31 cellular contexts compared by ENCODE assay signal in the genomic region with DNA sequence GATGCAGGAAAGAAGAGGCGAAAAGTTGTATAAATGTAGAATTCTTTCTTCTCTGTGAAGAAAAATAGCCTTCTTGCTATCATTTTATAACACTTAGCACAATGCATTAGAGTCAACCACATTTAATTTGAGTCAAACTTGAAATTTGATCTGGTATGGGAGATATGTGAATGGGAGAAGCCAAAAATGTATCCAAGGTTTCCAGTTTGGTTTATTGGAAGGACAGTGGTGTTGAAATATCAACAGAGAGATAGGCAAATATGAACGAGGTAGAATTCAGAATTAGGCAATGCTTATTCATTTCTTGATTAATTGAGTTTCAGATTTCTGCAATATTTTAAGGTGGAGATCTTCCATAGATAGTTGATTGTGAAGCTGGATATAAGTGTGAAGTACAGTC.
"Had no signal": no experiment of that assay in that cellular context is flagged by ENCODE, and none has a peak within 500 bp of the region (broad histone marks: within the 10 kb centered on the region; RNA-seq: fewer than 3 reads in every experiment).

No MANE protein-coding gene starts in this region.

- DNase-seq: activated B cell treated with CpG ODN at 0.5 μM for 24 hours; activated CD4-positive, alpha-beta T cell treated with anti-CD3 and anti-CD28 coated beads for 48 hours; activated CD4-positive, alpha-beta T cell treated with anti-CD3 and anti-CD28 coated beads, Interleukin-2, amount 50 U/mL, for 1 hour; activated CD4-positive, alpha-beta T cell treated with anti-CD3 and anti-CD28 coated beads, Interleukin-2, amount 50 U/mL, for 48 hours; activated CD8-positive, alpha-beta memory T cell treated with anti-CD3 and anti-CD28 coated beads for 24 hours; activated CD8-positive, alpha-beta T cell treated with anti-CD3 and anti-CD28 coated beads for 36 hours; activated effector memory CD4-positive, alpha-beta T cell treated with anti-CD3 and anti-CD28 coated beads, Interleukin-2, amount 50 U/mL, for 16 hours; activated naive CD4-positive, alpha-beta T cell treated with anti-CD3 and anti-CD28 coated beads for 36 hours; activated naive CD8-positive, alpha-beta T cell treated with anti-CD3 and anti-CD28 coated beads for 36 hours; activated naive CD8-positive, alpha-beta T cell treated with anti-CD3 and anti-CD28 coated beads, Interleukin-2, amount 50 U/mL, for 24 hours; activated T-cell treated with anti-CD3 and anti-CD28 coated beads, Interleukin-2, amount 50 U/mL, for 4 hours; amniotic stem cell; anterior cingulate cortex; body of pancreas; caudate nucleus; cortex of kidney; dermis blood vessel endothelial cell; effector CD8-positive, alpha-beta T cell; esophagus squamous epithelium; foreskin melanocyte; head of caudate nucleus; T-helper 1 cell; T-helper 17 cell; T1000; WERI-Rb-1 had no signal

- H3K27me3 Mint-ChIP-seq: activated B cell treated with CpG ODN at 0.5 μM for 24 hours; activated CD8-positive, alpha-beta T cell treated with anti-CD3 and anti-CD28 coated beads for 36 hours; activated naive CD4-positive, alpha-beta T cell treated with anti-CD3 and anti-CD28 coated beads, Interleukin-2, amount 50 U/mL, for 24 hours; activated naive CD8-positive, alpha-beta T cell treated with anti-CD3 and anti-CD28 coated beads for 36 hours; activated naive CD8-positive, alpha-beta T cell treated with anti-CD3 and anti-CD28 coated beads, Interleukin-2, amount 50 U/mL, for 24 hours; T-helper 17 cell had no signal

- H3K9me3 Mint-ChIP-seq: activated B cell treated with CpG ODN at 0.5 μM for 24 hours had no signal

- H3K4me1 Mint-ChIP-seq: activated B cell treated with CpG ODN at 0.5 μM for 24 hours; activated naive CD4-positive, alpha-beta T cell treated with anti-CD3 and anti-CD28 coated beads, Interleukin-2, amount 50 U/mL, for 24 hours; activated naive CD8-positive, alpha-beta T cell treated with anti-CD3 and anti-CD28 coated beads for 36 hours; activated naive CD8-positive, alpha-beta T cell treated with anti-CD3 and anti-CD28 coated beads, Interleukin-2, amount 50 U/mL, for 24 hours; T-helper 17 cell had no signal

- ATAC-seq: activated CD4-positive, CD25-positive, alpha-beta regulatory T cell treated with anti-CD3 and anti-CD28 coated beads, Interleukin-2, amount 50 U/mL, for 24 hours; activated CD8-positive, alpha-beta T cell treated with anti-CD3 and anti-CD28 coated beads for 36 hours; activated naive CD8-positive, alpha-beta T cell treated with anti-CD3 and anti-CD28 coated beads, Interleukin-2, amount 50 U/mL, for 24 hours; activated T-cell treated with anti-CD3 and anti-CD28 coated beads, Interleukin-2, amount 50 U/mL, for 4 hours; body of pancreas; T-helper 17 cell had no signal

- H3K4me1 ChIP-seq: body of pancreas, esophagus squamous epithelium had no signal

- H3K27ac ChIP-seq: body of pancreas, epithelial cell of prostate, esophagus squamous epithelium, WERI-Rb-1 had no signal

- H3K4me3 ChIP-seq: body of pancreas, esophagus squamous epithelium had no signal

- H3K4me3 Mint-ChIP-seq: activated B cell treated with CpG ODN at 0.5 μM for 24 hours; activated CD8-positive, alpha-beta T cell treated with anti-CD3 and anti-CD28 coated beads for 36 hours; activated naive CD4-positive, alpha-beta T cell treated with anti-CD3 and anti-CD28 coated beads for 36 hours; activated naive CD4-positive, alpha-beta T cell treated with anti-CD3 and anti-CD28 coated beads, Interleukin-2, amount 50 U/mL, for 24 hours; activated naive CD8-positive, alpha-beta T cell treated with anti-CD3 and anti-CD28 coated beads for 36 hours; activated naive CD8-positive, alpha-beta T cell treated with anti-CD3 and anti-CD28 coated beads, Interleukin-2, amount 50 U/mL, for 24 hours; activated T-cell treated with anti-CD3 and anti-CD28 coated beads, Interleukin-2, amount 50 U/mL, for 4 hours; activated T-helper 1 cell treated with anti-CD3 and anti-CD28 coated beads, Interleukin-12 subunit alpha, Interleukin-12 subunit beta, Interleukin-2, Interleukin-4 antibody, amounts not matched to agents 30 ng/mL and 10 ng/mL and 1 ng/mL, durations not matched to agents 14 hours and 24 hours and 36 hours; T-helper 17 cell; T-helper 2 cell treated with Interferon-gamma antibody and Interleukin-4, amounts not matched to agents 5 μg/mL and 100 μg/mL, for 36 hours had no signal

- H3K27me3 ChIP-seq: body of pancreas, esophagus squamous epithelium had no signal

- H3K9me3 ChIP-seq: esophagus squamous epithelium had no signal

- H3K36me3 ChIP-seq: esophagus squamous epithelium, WERI-Rb-1 had no signal

- H3K27ac Mint-ChIP-seq: activated B cell treated with CpG ODN at 0.5 μM for 24 hours; activated CD8-positive, alpha-beta T cell treated with anti-CD3 and anti-CD28 coated beads for 36 hours; activated naive CD4-positive, alpha-beta T cell treated with anti-CD3 and anti-CD28 coated beads for 36 hours; activated naive CD4-positive, alpha-beta T cell treated with anti-CD3 and anti-CD28 coated beads, Interleukin-2, amount 50 U/mL, for 24 hours; activated naive CD8-positive, alpha-beta T cell treated with anti-CD3 and anti-CD28 coated beads for 36 hours; activated naive CD8-positive, alpha-beta T cell treated with anti-CD3 and anti-CD28 coated beads, Interleukin-2, amount 50 U/mL, for 24 hours; activated T-helper 1 cell treated with anti-CD3 and anti-CD28 coated beads, Interleukin-12 subunit alpha, Interleukin-12 subunit beta, Interleukin-2, Interleukin-4 antibody, amounts not matched to agents 30 ng/mL and 10 ng/mL and 1 ng/mL, durations not matched to agents 14 hours and 24 hours and 36 hours; activated T-helper 2 cell treated with anti-CD3 and anti-CD28 coated beads, Interferon-gamma antibody, Interleukin-2, Interleukin-4, amounts not matched to agents 10 μg/mL and 5 μg/mL and 100 μg/mL, durations not matched to agents 14 hours and 24 hours and 36 hours; T-helper 17 cell; T-helper 2 cell treated with Interferon-gamma antibody and Interleukin-4, amounts not matched to agents 5 μg/mL and 100 μg/mL, for 36 hours had no signal

- H3K36me3 Mint-ChIP-seq: activated naive CD4-positive, alpha-beta T cell treated with anti-CD3 and anti-CD28 coated beads, Interleukin-2, amount 50 U/mL, for 24 hours; activated naive CD8-positive, alpha-beta T cell treated with anti-CD3 and anti-CD28 coated beads for 36 hours had no signal
